In genomic region chr14:103372552-103373304, GRCh38 we compare ENCODE assay signal across 10 cellular contexts. TPM values are rescaled to one million over a fixed set of nuclear protein-coding genes. Genes with fewer than 3 reads are reported as not detected.
DNase-seq lines count a peak whose midpoint lies in the region; ATAC-seq and TF ChIP-seq lines count a peak whose summit lies in the region.
"Had no signal": no experiment of that assay in that cellular context is flagged by ENCODE, and none has a peak within 500 bp of the region (broad histone marks: within the 10 kb centered on the region; RNA-seq: fewer than 3 reads in every experiment).

No MANE protein-coding gene starts in this region.

- WGBS in smooth muscle cell (ENCODE audit: low lambda C conversion rate) = 52% methylated on average over 11 of the region's 11 CpGs
- WGBS in ovary, 3 donors = 61 to 66% (median 64%) methylated on average over 11 of the region's 11 CpGs

- H3K4me1 ChIP-seq in Panc1 (ENCODE audit: control insufficient read depth, insufficient read depth, low read length) (no peaks in the 10 kb centered on the region; the same call in 1 of the 2 replicates), smooth muscle cell (ENCODE audit: low read depth) (no peaks in the 10 kb centered on the region), ovary (ENCODE audit: insufficient read depth) (no peaks in the 10 kb centered on the region)
- H3K4me1 ChIP-seq: suprapubic skin had no signal

- H3K4me3 ChIP-seq in Panc1 (ENCODE audit: low read depth in 2 of 2, low read length in 2 of 2) = no peak overlapping the region
- no peak overlapping the region for H3K4me3 ChIP-seq in smooth muscle cell
- H3K4me3 ChIP-seq in ovary = no peak overlapping the region
- H3K4me3 ChIP-seq: suprapubic skin had no signal

- no TSS peak for BruUV-seq in Panc1 (replicated peaks; lab: Mats Ljungman, UMichigan)

- H3K9me3 ChIP-seq in Panc1 (ENCODE audit: control insufficient read depth, insufficient read depth, low read depth, low read length) (no peaks in the 10 kb centered on the region), smooth muscle cell (replicated peaks; ENCODE audit: low read depth) (no peaks in the 10 kb centered on the region), ovary (no peaks in the 10 kb centered on the region)
- H3K9me3 ChIP-seq: suprapubic skin had no signal

- ATAC-seq in activated naive CD4-positive, alpha-beta T cell treated with anti-CD3 and anti-CD28 coated beads, Interleukin-2, amount 50 U/mL, for 72 hours = peak; percentile 66 to 99
- ATAC-seq in Panc1 = peak; percentile 99

- no peak for TF ChIP-seq POLR2A in ovary (IDR thresholded peaks at IDR 0.05)

- DNase-seq in activated naive CD4-positive, alpha-beta T cell treated with anti-CD3 and anti-CD28 coated beads, Interleukin-2, amount 50 U/mL, for 72 hours (ENCODE audit: low spot score in 2 of 2) = no peak
- no peak for DNase-seq in activated naive CD4-positive, alpha-beta T cell treated with anti-CD3 and anti-CD28 coated beads, Interleukin-2, amount 50 U/mL, for 16 hours
- peak; percentile 82 for DNase-seq in Panc1 (ENCODE audit: low read depth, low spot score)
- peak; percentile 83 for DNase-seq in fibroblast of peridontal ligament (ENCODE audit: extremely low read depth)
- no peak for DNase-seq in smooth muscle cell (lab: John Stamatoyannopoulos, UW; ENCODE audit: unreplicated experiment)
- no peak for DNase-seq in NCI-H2029 (lab: John Stamatoyannopoulos, UW)
- DNase-seq in ovary = no peak
- no peak for DNase-seq in NCI-H524 treated with DMSO at 0.1 percent for 48 hours (lab: John Stamatoyannopoulos, UW)

- H3K36me3 Mint-ChIP-seq in activated naive CD4-positive, alpha-beta T cell treated with anti-CD3 and anti-CD28 coated beads, Interleukin-2, amount 50 U/mL, for 72 hours = no peaks in the 10 kb centered on the region

- H3K27ac ChIP-seq in Panc1 (ENCODE audit: low read length) = 0 out of 2 replicates have a peak overlapping the region, but pooled peaks have one; percentile 9
- peak overlapping the region; percentile 55 for H3K27ac ChIP-seq in smooth muscle cell (ENCODE audit: low read depth)
- H3K27ac ChIP-seq in ovary = no peak overlapping the region
- H3K27ac ChIP-seq: suprapubic skin had no signal

- H3K9ac ChIP-seq in smooth muscle cell (ENCODE audit: low read depth) = no peak overlapping the region

- no peaks in the 10 kb centered on the region for H3K9me3 Mint-ChIP-seq in activated naive CD4-positive, alpha-beta T cell treated with anti-CD3 and anti-CD28 coated beads, Interleukin-2, amount 50 U/mL, for 72 hours
- H3K9me3 Mint-ChIP-seq: nephron had no signal

- peak overlapping the region; percentile 57 for H3K4me2 ChIP-seq in smooth muscle cell

- H3F3A ChIP-seq in smooth muscle cell (ENCODE audit: low read depth) = no peaks in the 10 kb centered on the region

- H2AFZ ChIP-seq in smooth muscle cell (ENCODE audit: low read depth) = no peak overlapping the region

- no peaks in the 10 kb centered on the region for H3K36me3 ChIP-seq in Panc1 (ENCODE audit: control insufficient read depth, insufficient read depth, low read length)
- no peaks in the 10 kb centered on the region for H3K36me3 ChIP-seq in smooth muscle cell (ENCODE audit: low read depth)
- no peaks in the 10 kb centered on the region for H3K36me3 ChIP-seq in ovary
- H3K36me3 ChIP-seq: suprapubic skin had no signal

- H3K27ac Mint-ChIP-seq in activated naive CD4-positive, alpha-beta T cell treated with anti-CD3 and anti-CD28 coated beads, Interleukin-2, amount 50 U/mL, for 72 hours = no peak overlapping the region
- H3K27ac Mint-ChIP-seq: nephron had no signal

- intact Hi-C loops in Panc1 (cut with micrococcal nuclease; ENCODE audit: unreplicated experiment) (no loop called here), ovary (cut with DNase I) (no loop called here)

- H3K27me3 ChIP-seq in Panc1 (ENCODE audit: control insufficient read depth, insufficient read depth, low read length) (no peaks in the 10 kb centered on the region), smooth muscle cell (ENCODE audit: low read depth) (no peaks in the 10 kb centered on the region), ovary (no peaks in the 10 kb centered on the region)
- H3K27me3 ChIP-seq: suprapubic skin had no signal

- POLR2A ChIA-PET in Panc1 (lab: Charles Lee) = no interaction called here

- no peaks in the 10 kb centered on the region for H4K20me1 ChIP-seq in smooth muscle cell (ENCODE audit: low read depth)

- CTCF ChIA-PET in Panc1 (lab: Charles Lee) = no interaction called here

- in situ Hi-C loops in Panc1 (cut with HindIII; ENCODE audit: low pct_unique_long_range_greater_than_20kb, low sequenced_read_pairs) = no loop called here

- H3K79me2 ChIP-seq in smooth muscle cell (ENCODE audit: low read depth) = no peaks in the 10 kb centered on the region

- TF ChIP-seq CTCF in Panc1 (IDR thresholded peaks at IDR 0.05) (no peak), smooth muscle cell (IDR thresholded peaks at IDR 0.05; ENCODE audit: borderline replicate concordance, insufficient read depth, poor library complexity, severe bottlenecking) (no peak), ovary (IDR thresholded peaks at IDR 0.05) (no peak)

- TF ChIP-seq EP300 in ovary (IDR thresholded peaks at IDR 0.05) = no peak

RNA-seq across cellular contexts. Expression of gene MARK3, which starts 12.5 kb away (rescaled TPM):
- 10 to 100 TPM; 67.0 to 91.4 TPM for total RNA-seq in activated naive CD4-positive, alpha-beta T cell treated with anti-CD3 and anti-CD28 coated beads, Interleukin-2, amount 50 U/mL, for 72 hours
- total RNA-seq in Panc1 (2021; ENCODE audit: unreplicated experiment) (56.1 TPM), smooth muscle cell (63.2 and 71.3 TPM in 2 replicates), ovary (100 to 1,000 TPM in 1 of 7 donors, 10 to 100 TPM in 6; 63.8 to 110 (median 79.8) TPM)
- polyA plus RNA-seq in Panc1 (2012; ENCODE audit: insufficient read length) = 53.3 TPM
- polyA plus RNA-seq in smooth muscle cell (68.4 and 69.0 TPM in 2 replicates), ovary (10 to 100 TPM; 46.4 to 60.1 TPM)

RNA-seq across cellular contexts. Expression of gene EIF5, which starts 38.7 kb away (rescaled TPM):
- total RNA-seq in activated naive CD4-positive, alpha-beta T cell treated with anti-CD3 and anti-CD28 coated beads, Interleukin-2, amount 50 U/mL, for 72 hours = 100 to 1,000 TPM; 154 to 243 TPM
- 238 TPM for total RNA-seq in Panc1 (2021; ENCODE audit: unreplicated experiment)
- 91.2 TPM for polyA plus RNA-seq in Panc1 (2012; ENCODE audit: insufficient read length)
- 233 and 278 TPM in 2 replicates for total RNA-seq in smooth muscle cell
- polyA plus RNA-seq in smooth muscle cell = 290 and 357 TPM in 2 replicates
- 100 to 1,000 TPM in 6 of 7 donors, 10 to 100 TPM in 1; 76.7 to 169 (median 134) TPM for total RNA-seq in ovary
- polyA plus RNA-seq in ovary = 10 to 100 TPM; 73.0 to 97.9 TPM

Comparison
In these comparisons a context has a peak if more than half of its experiments do, and no peak if none do; other contexts are left out.
1. DNase-seq: peak in Panc1 (single experiment) and fibroblast of peridontal ligament (single experiment); none in activated naive CD4-positive, alpha-beta T cell treated with anti-CD3 and anti-CD28 coated beads, Interleukin-2, amount 50 U/mL, for 72 hours (0 of 2), activated naive CD4-positive, alpha-beta T cell treated with anti-CD3 and anti-CD28 coated beads, Interleukin-2, amount 50 U/mL, for 16 hours (single experiment), smooth muscle cell (single experiment), NCI-H2029 (single experiment), ovary (0 of 5) and NCI-H524 treated with DMSO at 0.1 percent for 48 hours (single experiment).
2. H3K27ac ChIP-seq: peak in Panc1 (single experiment) and smooth muscle cell (single experiment); none in ovary (0 of 2).